Comparison of ENCODE assay signal across 1 cellular context in genomic region chr1:11887666-11888007, GRCh38.
TF ChIP-seq lines count a peak whose summit lies in the region.

No MANE protein-coding gene starts in this region.

TF ChIP-seq in WTC11, 78 proteins besides CTCF, POLR2A, EP300 and RAD21 (continued from another document):
- no peak for TF ChIP-seq AFF4 (CRISPR knock-in tag; IDR thresholded peaks at IDR 0.05; ENCODE audit: borderline replicate concordance)
- TF ChIP-seq MLX (CRISPR knock-in tag; IDR thresholded peaks at IDR 0.05): no peak
- TF ChIP-seq ZNF671 (CRISPR knock-in tag; IDR thresholded peaks at IDR 0.05): no peak
- TF ChIP-seq MAX (CRISPR knock-in tag; IDR thresholded peaks at IDR 0.05): no peak
